Comparison of ENCODE assay signal across 11 cellular contexts in genomic region chr6:53862517-53863457, GRCh38.
DNase-seq lines count a peak whose midpoint lies in the region; ATAC-seq lines count a peak whose summit lies in the region.
"Had no signal": no experiment of that assay in that cellular context is flagged by ENCODE, and none has a peak within 500 bp of the region (broad histone marks: within the 10 kb centered on the region; RNA-seq: fewer than 3 reads in every experiment).

No MANE protein-coding gene starts in this region.

- DNase-seq in left cardiac atrium, result no peak
- no peak for DNase-seq in Right ventricle myocardium superior
- DNase-seq in dedifferentiated amniotic fluid mesenchymal stem cell (ENCODE audit: extremely low spot score), result peak; percentile 79
- peak; percentile 70 for DNase-seq in middle frontal gyrus (ENCODE audit: extremely low spot score, low spot score)
- DNase-seq: naive thymus-derived CD4-positive, alpha-beta T cell; NCI-H146; T-helper 1 cell had no signal

- H3K4me1 ChIP-seq in urinary bladder (ENCODE audit: insufficient read depth), result no peaks in the 10 kb centered on the region

- H3K4me3 ChIP-seq in urinary bladder (ENCODE audit: low read depth, low read length), result no peak overlapping the region

- WGBS in urinary bladder, result 56% methylated on average over 9 of the region's 9 CpGs

- H3K27ac ChIP-seq in urinary bladder (ENCODE audit: low read depth), result peak overlapping the region; percentile 6

- intact Hi-C loops in left cardiac atrium (cut with DNase I) (no loop called here), Right ventricle myocardium superior (cut with DNase I) (no loop called here)

- H3K36me3 ChIP-seq in urinary bladder (ENCODE audit: insufficient read depth), result no peaks in the 10 kb centered on the region

- ATAC-seq in left cardiac atrium, result peak; percentile 28 to 77
- ATAC-seq in Right ventricle myocardium superior (ENCODE audit: poor library complexity), result no peak
- no peak for ATAC-seq in GM19351 (IDR thresholded peaks at IDR 0.05; ENCODE audit: unreplicated experiment)
- no peak for ATAC-seq in GM19395 (IDR thresholded peaks at IDR 0.05; ENCODE audit: unreplicated experiment)
- no peak for ATAC-seq in HG02763 (IDR thresholded peaks at IDR 0.05; ENCODE audit: unreplicated experiment)
- ATAC-seq: naive thymus-derived CD4-positive, alpha-beta T cell had no signal

Comparison
In these comparisons a context has a peak if more than half of its experiments do, and no peak if none do; other contexts are left out.
1. ATAC-seq: peak in left cardiac atrium (2 of 2); none in Right ventricle myocardium superior (single experiment), GM19351 (single experiment), GM19395 (single experiment) and HG02763 (single experiment).
2. DNase-seq: peak in dedifferentiated amniotic fluid mesenchymal stem cell (single experiment) and middle frontal gyrus (single experiment); none in left cardiac atrium (single experiment) and Right ventricle myocardium superior (single experiment).